ENCODE assay signal across 1 cellular context in genomic region chr2:98488252-98488651, GRCh38.
A peak's percentile ranks its signal among the peaks of the same experiment; 100 is the strongest.
TF ChIP-seq lines count a peak whose summit lies in the region.

No MANE protein-coding gene starts in this region.

TF ChIP-seq in HepG2, 621 proteins besides CTCF, POLR2A, EP300 and RAD21 (continued from another document):
- TF ChIP-seq ETS1 (CRISPR knock-in tag; IDR thresholded peaks at IDR 0.05) (no peak), ZNF562 (CRISPR knock-in tag; IDR thresholded peaks at IDR 0.05; ENCODE audit: borderline replicate concordance) (no peak), ZFP82 (CRISPR knock-in tag; IDR thresholded peaks at IDR 0.05; ENCODE audit: borderline replicate concordance) (no peak), ZNF550 (CRISPR knock-in tag; IDR thresholded peaks at IDR 0.05; ENCODE audit: borderline replicate concordance) (no peak), HDAC2 (CRISPR knock-in tag; IDR thresholded peaks at IDR 0.05) (no peak), PRDM10 (CRISPR knock-in tag; IDR thresholded peaks at IDR 0.05; ENCODE audit: low read depth) (no peak), ZNF83 (CRISPR knock-in tag; IDR thresholded peaks at IDR 0.05; ENCODE audit: borderline replicate concordance) (no peak), ZNF704 (CRISPR knock-in tag; IDR thresholded peaks at IDR 0.05; ENCODE audit: borderline replicate concordance) (no peak), NR2C2 (CRISPR knock-in tag; IDR thresholded peaks at IDR 0.05; ENCODE audit: borderline replicate concordance) (0 out of 2 replicates have a peak, but pooled peaks have one; percentile 4), RNF219 (CRISPR knock-in tag; IDR thresholded peaks at IDR 0.05) (no peak), KDM1A (CRISPR knock-in tag; IDR thresholded peaks at IDR 0.05) (no peak), RNF2 (conservative IDR thresholded peaks at IDR 0.05; ENCODE audit: low read depth) (no peak), ZNF549 (CRISPR knock-in tag; IDR thresholded peaks at IDR 0.05) (no peak), NR2F2 (IDR thresholded peaks at IDR 0.05; ENCODE audit: borderline replicate concordance, low read depth) (no peak), ZNF460 (CRISPR knock-in tag; IDR thresholded peaks at IDR 0.05; ENCODE audit: borderline replicate concordance) (no peak), MXD1 (CRISPR knock-in tag; IDR thresholded peaks at IDR 0.05) (peak; percentile 19; the same call in 1 of the 2 replicates), ESRRA (CRISPR knock-in tag; IDR thresholded peaks at IDR 0.05; ENCODE audit: low read depth) (no peak), ZNF510 (CRISPR knock-in tag; IDR thresholded peaks at IDR 0.05; ENCODE audit: low read depth) (peak; percentile 62; the same call in 1 of the 2 replicates), ZNF24 (IDR thresholded peaks at IDR 0.05) (no peak), ZNF280D (CRISPR knock-in tag; IDR thresholded peaks at IDR 0.05) (0 out of 2 replicates have a peak, but pooled peaks have one; percentile 14), FOXK2 (IDR thresholded peaks at IDR 0.05) (no peak), ZC3H13 (CRISPR knock-in tag; IDR thresholded peaks at IDR 0.05) (no peak), ZNF256 (CRISPR knock-in tag; conservative IDR thresholded peaks at IDR 0.05) (no peak), HNRNPK (IDR thresholded peaks at IDR 0.05; ENCODE audit: low read depth, low read length, poor library complexity, severe bottlenecking) (no peak), NFIC (IDR thresholded peaks at IDR 0.05; ENCODE audit: low read length) (no peak), RERE (CRISPR knock-in tag; IDR thresholded peaks at IDR 0.05; ENCODE audit: low read depth) (no peak), SNRNP70 (IDR thresholded peaks at IDR 0.05; ENCODE audit: low read depth, low read length) (no peak), MAX (IDR thresholded peaks at IDR 0.05) (no peak), ZNF282 (IDR thresholded peaks at IDR 0.05; ENCODE audit: partially characterized antibody) (no peak), GTF3A (CRISPR knock-in tag; conservative IDR thresholded peaks at IDR 0.05) (0 out of 2 replicates have a peak, but pooled peaks have one; percentile 53), ZFP62 (CRISPR knock-in tag; IDR thresholded peaks at IDR 0.05) (no peak), ZFYVE20 (CRISPR knock-in tag; IDR thresholded peaks at IDR 0.05; ENCODE audit: borderline replicate concordance, low read depth) (no peak), LBX2 (CRISPR knock-in tag; IDR thresholded peaks at IDR 0.05; ENCODE audit: borderline replicate concordance) (no peak), FOXA3 (CRISPR knock-in tag; IDR thresholded peaks at IDR 0.05) (no peak), CBFB (CRISPR knock-in tag; IDR thresholded peaks at IDR 0.05) (no peak), ZFP36L1 (CRISPR knock-in tag; IDR thresholded peaks at IDR 0.05) (no peak), CHD4 (IDR thresholded peaks at IDR 0.05; ENCODE audit: borderline replicate concordance, low read length) (no peak)
